Comparison of ENCODE assay signal across 15 cellular contexts in the genomic region with DNA sequence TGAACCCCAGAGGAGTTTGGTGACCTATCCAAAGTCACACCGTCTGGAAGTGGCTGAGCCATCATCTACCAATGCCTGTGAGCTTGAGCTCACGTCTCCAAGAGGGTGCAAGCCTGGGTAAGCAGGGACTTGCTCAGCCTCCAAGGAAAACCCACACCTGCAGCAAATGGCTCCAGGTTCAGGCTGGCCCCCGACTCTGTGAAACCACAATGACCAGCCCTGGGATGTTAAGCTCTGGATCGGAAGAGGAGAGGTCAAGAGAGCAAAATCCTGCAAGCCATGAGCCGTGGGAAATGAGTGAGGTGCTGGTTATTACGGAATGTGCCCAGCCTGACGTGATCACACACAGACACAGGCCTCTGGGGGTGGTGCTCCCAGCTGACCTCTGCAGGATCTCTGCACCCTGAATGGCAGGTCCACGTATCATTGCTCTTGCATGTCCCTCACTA.
A peak's percentile ranks its signal among the peaks of the same experiment; 100 is the strongest.
DNase-seq lines count a peak whose midpoint lies in the region; ATAC-seq and TF ChIP-seq lines count a peak whose summit lies in the region.
"Had no signal": no experiment of that assay in that cellular context is flagged by ENCODE, and none has a peak within 500 bp of the region (broad histone marks: within the 10 kb centered on the region; RNA-seq: fewer than 3 reads in every experiment).

No MANE protein-coding gene starts in this region.

- H3K9ac ChIP-seq in mesenchymal stem cell (ENCODE audit: low read length) (no peak overlapping the region), endodermal cell (ENCODE audit: extremely low read depth, low read length, poor library complexity, severe bottlenecking) (no peak overlapping the region)

- H3K27me3 ChIP-seq in mesenchymal stem cell (ENCODE audit: control insufficient read depth in 1 of 2, insufficient read depth in 1 of 2, low read length in 2 of 2), result peaks cover 0 to 42% of the 10 kb centered on the region in 2 experiments
- H3K27me3 ChIP-seq in testis, result no peaks in the 10 kb centered on the region
- H3K27me3 ChIP-seq in endodermal cell (ENCODE audit: control insufficient read depth, insufficient read depth, low read length, poor library complexity, severe bottlenecking), result peaks cover 11% of the 10 kb centered on the region

- no peak for DNase-seq in activated naive CD4-positive, alpha-beta T cell treated with anti-CD3 and anti-CD28 coated beads, Interleukin-2, amount 50 U/mL, for 16 hours
- peak; percentile 70 for DNase-seq in coronary artery (ENCODE audit: low spot score)
- DNase-seq in mesenchymal stem cell, result peak; percentile 53
- DNase-seq in testis, result peak; percentile 14
- no peak for DNase-seq in cerebellum (ENCODE audit: low spot score)
- DNase-seq in endodermal cell, result no peak
- DNase-seq: anterior cingulate cortex; Calu3; effector memory CD4-positive, alpha-beta T cell; NCI-H1930; NCI-H69; substantia nigra had no signal

- peak overlapping the region; percentile 3 for H3K4me3 Mint-ChIP-seq in activated naive CD4-positive, alpha-beta T cell treated with anti-CD3 and anti-CD28 coated beads, Interleukin-2, amount 50 U/mL, for 24 hours
- H3K4me3 Mint-ChIP-seq in endodermal cell, result no peak overlapping the region

- WGBS in mesenchymal stem cell, result 56% methylated on average over 8 of the region's 8 CpGs
- whole genome bisulfite sequencing in testis, 2 donors, result 79 to 88% methylated on average over 1 to 8 of the region's 8 CpGs
- 86 to 88% methylated on average over 8 of the region's 8 CpGs for WGBS in endodermal cell (ENCODE audit: insufficient coverage in 1 of 2, insufficient read length in 1 of 2), 2 experiments

- H3K27ac Mint-ChIP-seq in activated naive CD4-positive, alpha-beta T cell treated with anti-CD3 and anti-CD28 coated beads, Interleukin-2, amount 50 U/mL, for 24 hours, result no peak overlapping the region
- H3K27ac Mint-ChIP-seq in endodermal cell, result no peak overlapping the region

- no peak overlapping the region for H3K4me3 ChIP-seq in coronary artery
- no peak overlapping the region for H3K4me3 ChIP-seq in mesenchymal stem cell (ENCODE audit: insufficient read depth in 1 of 2, low read depth in 1 of 2, low read length in 2 of 2)
- no peak overlapping the region for H3K4me3 ChIP-seq in testis
- H3K4me3 ChIP-seq in endodermal cell (ENCODE audit: low read length), result no peak overlapping the region

- H3K9me3 Mint-ChIP-seq in activated naive CD4-positive, alpha-beta T cell treated with anti-CD3 and anti-CD28 coated beads, Interleukin-2, amount 50 U/mL, for 24 hours, result no peaks in the 10 kb centered on the region
- H3K9me3 Mint-ChIP-seq in endodermal cell, result peaks cover 8% of the 10 kb centered on the region

- no peak overlapping the region for H2AK5ac ChIP-seq in mesenchymal stem cell (ENCODE audit: low read length, severe bottlenecking)

- no peak overlapping the region for H2BK15ac ChIP-seq in mesenchymal stem cell (ENCODE audit: low read depth, poor library complexity, severe bottlenecking)

- H3K79me1 ChIP-seq in mesenchymal stem cell (replicated peaks; ENCODE audit: low read length, poor library complexity, severe bottlenecking), result no peaks in the 10 kb centered on the region

- peak overlapping the region in 1 of 2 experiments; percentile 16 for H3K18ac ChIP-seq in mesenchymal stem cell (ENCODE audit: low read depth in 1 of 2, low read length in 2 of 2)

- no peak for TF ChIP-seq POLR2A in testis (IDR thresholded peaks at IDR 0.05)

- no peak overlapping the region for H2AFZ ChIP-seq in mesenchymal stem cell (ENCODE audit: low read depth, low read length)

- no peak overlapping the region for H4K8ac ChIP-seq in mesenchymal stem cell (ENCODE audit: low read length)

- no peak overlapping the region for H3K14ac ChIP-seq in mesenchymal stem cell (ENCODE audit: low read length in 2 of 2)

- no peaks in the 10 kb centered on the region for H3K36me3 Mint-ChIP-seq in activated naive CD4-positive, alpha-beta T cell treated with anti-CD3 and anti-CD28 coated beads, Interleukin-2, amount 50 U/mL, for 24 hours
- no peaks in the 10 kb centered on the region for H3K36me3 Mint-ChIP-seq in endodermal cell (ENCODE audit: low read depth)

- H4K91ac ChIP-seq in mesenchymal stem cell (ENCODE audit: low read length), result peak overlapping the region; percentile 45

- H2BK120ac ChIP-seq in mesenchymal stem cell (ENCODE audit: low read depth, low read length), result no peak overlapping the region

- H2BK12ac ChIP-seq in mesenchymal stem cell (ENCODE audit: low read length in 2 of 2), result no peak overlapping the region

- H3K9me3 ChIP-seq in mesenchymal stem cell (ENCODE audit: control insufficient read depth, low read length) (peaks cover under 1% of the 10 kb centered on the region), testis (no peaks in the 10 kb centered on the region), endodermal cell (ENCODE audit: control insufficient read depth, low read length) (peaks cover 2% of the 10 kb centered on the region)

- H3K36me3 ChIP-seq in mesenchymal stem cell (ENCODE audit: control insufficient read depth in 1 of 2, insufficient read depth in 2 of 2, low read depth in 1 of 2, low read length in 2 of 2) (peaks cover 0 to 3% of the 10 kb centered on the region in 2 experiments), testis (ENCODE audit: low read depth, missing control alignments) (no peaks in the 10 kb centered on the region), endodermal cell (ENCODE audit: control insufficient read depth, insufficient read depth, low read length) (no peaks in the 10 kb centered on the region)

- H3K4me1 ChIP-seq in mesenchymal stem cell (ENCODE audit: control insufficient read depth, insufficient read depth, low read depth, low read length), result no peaks in the 10 kb centered on the region
- H3K4me1 ChIP-seq in testis, result peaks cover 24% of the 10 kb centered on the region
- no peaks in the 10 kb centered on the region for H3K4me1 ChIP-seq in endodermal cell (ENCODE audit: control insufficient read depth, insufficient read depth, low read length)

- H3K23ac ChIP-seq in mesenchymal stem cell (ENCODE audit: low read length in 2 of 2), result no peak overlapping the region

- TF ChIP-seq CTCF in coronary artery (IDR thresholded peaks at IDR 0.05) (no peak), testis (IDR thresholded peaks at IDR 0.05) (no peak), endodermal cell (conservative IDR thresholded peaks at IDR 0.05) (no peak)

- H3K4me2 ChIP-seq in mesenchymal stem cell (ENCODE audit: low read length, poor library complexity, severe bottlenecking), result no peak overlapping the region

- H2BK5ac ChIP-seq in mesenchymal stem cell (ENCODE audit: low read depth, low read length, poor library complexity, severe bottlenecking), result no peak overlapping the region

- H3K4ac ChIP-seq in mesenchymal stem cell (ENCODE audit: low read depth in 1 of 2, low read length in 2 of 2), result no peak overlapping the region

- no peaks in the 10 kb centered on the region for H3K4me1 Mint-ChIP-seq in activated naive CD4-positive, alpha-beta T cell treated with anti-CD3 and anti-CD28 coated beads, Interleukin-2, amount 50 U/mL, for 24 hours
- no peaks in the 10 kb centered on the region for H3K4me1 Mint-ChIP-seq in endodermal cell

- ATAC-seq in esophagus mucosa, result no peak
- ATAC-seq: activated CD4-positive, CD25-positive, alpha-beta regulatory T cell treated with anti-CD3 and anti-CD28 coated beads, Interleukin-2, amount 50 U/mL, for 24 hours had no signal

- peaks cover 5% of the 10 kb centered on the region for H3K27me3 Mint-ChIP-seq in activated naive CD4-positive, alpha-beta T cell treated with anti-CD3 and anti-CD28 coated beads, Interleukin-2, amount 50 U/mL, for 24 hours
- H3K27me3 Mint-ChIP-seq in endodermal cell (ENCODE audit: insufficient read depth), result peaks cover 25% of the 10 kb centered on the region

- H3K27ac ChIP-seq in coronary artery (peak overlapping the region in 1 of 2 donors; percentile 76), mesenchymal stem cell (ENCODE audit: low read length, poor library complexity, severe bottlenecking) (no peak overlapping the region), testis (no peak overlapping the region), endodermal cell (ENCODE audit: low read depth, low read length) (no peak overlapping the region)

- intact Hi-C loops in testis (cut with DNase I; ENCODE audit: low total_unique reads), result loop anchor here (5.0 kb wide), 1 partner anchor 203 kb away; the partner anchor contains the start of gene GPC1

Comparison
In these comparisons a context has a peak if more than half of its experiments do, and no peak if none do; other contexts are left out.
1. DNase-seq: peak in coronary artery (single experiment), mesenchymal stem cell (single experiment) and testis (single experiment); none in activated naive CD4-positive, alpha-beta T cell treated with anti-CD3 and anti-CD28 coated beads, Interleukin-2, amount 50 U/mL, for 16 hours (single experiment), cerebellum (single experiment) and endodermal cell (single experiment).